Comparison of ENCODE assay signal across 14 cellular contexts in the genomic region with DNA sequence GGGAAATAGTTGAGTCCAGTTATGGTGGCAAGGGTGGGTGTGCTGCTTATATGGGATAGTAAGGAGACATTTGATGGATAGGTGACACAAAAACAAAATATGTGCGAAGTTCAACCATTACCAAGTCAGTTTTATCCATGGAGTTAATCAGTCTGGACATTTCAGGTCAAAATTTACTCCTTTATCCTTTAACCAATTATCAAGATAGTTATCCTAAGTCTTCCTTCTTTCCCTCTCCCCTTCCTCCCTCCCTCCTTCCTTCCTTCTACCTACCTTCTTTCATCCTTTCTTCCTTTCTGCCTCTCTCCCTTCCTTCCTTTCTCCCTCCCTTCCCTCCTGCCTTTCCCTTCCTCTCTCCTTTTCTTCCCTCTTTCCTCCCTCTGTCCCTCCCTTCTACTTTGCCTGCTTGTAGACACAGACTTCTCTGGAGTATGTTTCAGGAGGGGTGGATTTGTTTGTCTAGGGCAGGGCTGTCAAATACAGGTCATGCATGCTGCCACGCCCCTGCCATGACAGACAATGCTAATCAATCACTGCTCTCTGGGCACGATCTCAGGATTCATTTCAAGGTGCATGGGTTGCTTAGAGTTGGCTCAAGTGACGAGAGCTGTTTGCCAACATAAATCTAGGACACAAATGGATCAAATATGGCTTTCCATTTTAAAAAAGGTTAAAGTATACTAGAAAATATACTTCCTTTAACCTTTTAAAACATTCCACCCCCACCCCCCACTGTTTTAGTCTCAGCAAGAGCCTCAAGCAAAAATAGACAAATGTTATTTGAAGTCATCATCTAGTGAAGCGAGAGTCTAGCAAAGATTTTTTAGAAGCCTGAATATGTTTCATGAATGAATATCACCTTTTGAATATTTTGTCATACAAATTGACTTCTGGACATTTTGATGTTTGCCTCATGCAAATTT.
DNase-seq lines count a peak whose midpoint lies in the region; FAIRE-seq and TF ChIP-seq lines count a peak whose summit lies in the region.
"Had no signal": no experiment of that assay in that cellular context is flagged by ENCODE, and none has a peak within 500 bp of the region (broad histone marks: within the 10 kb centered on the region; RNA-seq: fewer than 3 reads in every experiment).

No MANE protein-coding gene starts in this region.

- no peak for TF ChIP-seq POLR2A in thyroid gland (IDR thresholded peaks at IDR 0.05)
- TF ChIP-seq POLR2A in H54 (IDR thresholded peaks at IDR 0.05; ENCODE audit: low read depth, low read length), result no peak

- H3K27ac ChIP-seq in RWPE1 (no peak overlapping the region), thyroid gland (peak overlapping the region in 1 of 3 donors; percentile 57)
- H3K27ac ChIP-seq: uterus had no signal

- CTCF ChIA-PET in RWPE1 (lab: Yijun Ruan, JAX), result interaction anchor here (0.6 to 0.7 kb wide), 3 partner anchors 20 to 164 kb away, joined by 3 to 4 read pairs (median 3); no protein-coding TSS in a partner anchor

- WGBS in thyroid gland, 2 donors, result 65 to 76% methylated on average over 5 of the region's 5 CpGs

- peaks cover 9 to 19% of the 10 kb centered on the region in 2 donors for H3K4me1 ChIP-seq in thyroid gland
- H3K4me1 ChIP-seq: uterus had no signal

- no peak for FAIRE-seq in frontal cortex (lab: Jason Lieb, UNC)
- FAIRE-seq in H54 (lab: Jason Lieb, UNC), result no peak

- POLR2A ChIA-PET in RWPE1 (lab: Yijun Ruan, JAX; ENCODE audit: low non-redundant PET), result no interaction called here

- TF ChIP-seq CTCF in RWPE1 (conservative IDR thresholded peaks at IDR 0.05; ENCODE audit: low read depth) (no peak), thyroid gland (IDR thresholded peaks at IDR 0.05) (no peak)

- intact Hi-C loops in thyroid gland (cut with DNase I), result no loop called here

- no peaks in the 10 kb centered on the region for H3K36me3 ChIP-seq in thyroid gland
- H3K36me3 ChIP-seq: uterus had no signal

- no peaks in the 10 kb centered on the region for H3K9me3 ChIP-seq in thyroid gland
- H3K9me3 ChIP-seq: uterus had no signal

- no peaks in the 10 kb centered on the region for H3K27me3 ChIP-seq in thyroid gland
- H3K27me3 ChIP-seq: uterus had no signal

- DNase-seq in NCI-H82 (lab: John Stamatoyannopoulos, UW), result peak; percentile 7
- DNase-seq in NCI-H82 treated with DMSO at 0.1 percent for 48 hours (lab: John Stamatoyannopoulos, UW; ENCODE audit: unreplicated experiment), result no peak
- peak; percentile 35 for DNase-seq in RWPE1 (ENCODE audit: low spot score)
- DNase-seq in left kidney (ENCODE audit: low read depth, low spot score), result peak; percentile 80
- peak; percentile 49 to 62 for DNase-seq in thyroid gland
- DNase-seq in frontal cortex (ENCODE audit: low spot score in 2 of 2), result no peak
- DNase-seq in H54 (ENCODE audit: insufficient read length, low spot score), result no peak
- DNase-seq in activated T-cell treated with anti-CD3 and anti-CD28 coated beads, Interleukin-2, amount 50 U/mL, for 48 hours, result no peak
- DNase-seq: activated T-cell treated with anti-CD3 and anti-CD28 coated beads, Interleukin-2, amount 50 U/mL, for 72 hours; aorta; Kasumi-1; NCI-H524; uterus had no signal

- no peak overlapping the region for H3K4me3 ChIP-seq in thyroid gland (replicated peaks in 1 of 3)
- H3K4me3 ChIP-seq: skin epidermis, uterus had no signal

Comparison
In these comparisons a context has a peak if more than half of its experiments do, and no peak if none do; other contexts are left out.
1. DNase-seq: peak in NCI-H82 (single experiment), RWPE1 (single experiment), left kidney (single experiment) and thyroid gland (2 of 2); none in NCI-H82 treated with DMSO at 0.1 percent for 48 hours (single experiment), frontal cortex (0 of 2), H54 (single experiment) and activated T-cell treated with anti-CD3 and anti-CD28 coated beads, Interleukin-2, amount 50 U/mL, for 48 hours (0 of 2).